In the genomic region with DNA sequence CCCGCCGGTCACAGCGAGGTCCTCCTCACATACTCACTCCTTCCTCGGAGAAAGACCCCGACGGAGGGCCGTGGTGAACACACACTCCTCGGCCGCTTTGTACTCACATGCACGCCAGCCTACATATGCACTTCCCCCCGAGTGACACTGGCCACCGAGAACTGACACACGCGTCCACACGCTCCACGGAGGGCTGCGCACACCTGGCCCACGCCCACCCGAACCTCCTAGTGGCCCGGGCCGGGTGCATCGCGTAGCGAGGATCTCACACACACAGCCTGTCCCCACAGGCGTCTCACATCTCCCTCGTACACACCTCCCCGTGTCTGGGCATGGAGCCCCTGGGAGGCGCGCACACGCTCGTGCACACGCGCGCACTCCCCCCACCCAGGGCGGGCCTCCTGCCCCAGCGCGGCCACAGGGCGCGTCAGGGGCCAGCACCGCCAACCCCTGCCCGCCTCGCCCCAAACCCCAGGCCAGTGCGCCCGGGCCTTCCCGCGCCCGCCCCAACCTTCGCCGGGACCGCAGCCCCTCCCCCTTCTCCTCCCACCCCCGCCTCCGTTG, we compare ENCODE assay signal across 8 cellular contexts. TPM values are rescaled to one million over a fixed set of nuclear protein-coding genes. Genes with fewer than 3 reads are reported as not detected.
DNase-seq lines count a peak whose midpoint lies in the region; ATAC-seq and TF ChIP-seq lines count a peak whose summit lies in the region.

No MANE protein-coding gene starts in this region.

- no peak for TF ChIP-seq CTCF in GM10266 (IDR thresholded peaks at IDR 0.05; ENCODE audit: control insufficient read depth, insufficient read depth, low read depth, missing control alignments)
- no peak for TF ChIP-seq CTCF in upper lobe of left lung (IDR thresholded peaks at IDR 0.05)

- H3K4me1 ChIP-seq in mesodermal cell (ENCODE audit: control insufficient read depth, insufficient read depth, low read length, poor library complexity, severe bottlenecking) (no peaks in the 10 kb centered on the region), upper lobe of left lung (peaks cover 12 to 24% (median 18%) of the 10 kb centered on the region in 4 donors)

- no peak overlapping the region for H3K4me3 Mint-ChIP-seq in dendritic cell treated with granulocyte-macrophage colony-stimulating factor and Interleukin-4, amounts not matched to agents 40 ng/mL and 50 ng/mL, for 4 days

- DNase-seq in GM10266 (ENCODE audit: extremely low spot score): peak; percentile 71
- no peak for DNase-seq in MG63
- DNase-seq in upper lobe of left lung: peak in 1 of 2 donors; percentile 76
- DNase-seq in HK-2 (ENCODE audit: unreplicated experiment): no peak
- DNase-seq in NCI-H446 (lab: John Stamatoyannopoulos, UW): no peak

- WGBS in mesodermal cell (ENCODE audit: insufficient coverage in 2 of 2), 2 experiments: 4 to 9% methylated on average over 20 to 24 of the region's 52 CpGs
- 2% methylated on average over 37 of the region's 52 CpGs; no CpG with 5 or more reads in 1 of the 2 donors for WGBS in upper lobe of left lung, 2 donors

- no peaks in the 10 kb centered on the region for H3K9me3 Mint-ChIP-seq in dendritic cell treated with granulocyte-macrophage colony-stimulating factor and Interleukin-4, amounts not matched to agents 40 ng/mL and 50 ng/mL, for 4 days

- peak overlapping the region; percentile 15 for H3K27ac Mint-ChIP-seq in dendritic cell treated with granulocyte-macrophage colony-stimulating factor and Interleukin-4, amounts not matched to agents 40 ng/mL and 50 ng/mL, for 4 days

- no peak for TF ChIP-seq POLR2A in upper lobe of left lung (IDR thresholded peaks at IDR 0.05)

- peaks cover 10% of the 10 kb centered on the region for H3K4me1 Mint-ChIP-seq in dendritic cell treated with granulocyte-macrophage colony-stimulating factor and Interleukin-4, amounts not matched to agents 40 ng/mL and 50 ng/mL, for 4 days (ENCODE audit: low read depth)

- no peak overlapping the region for H3K27ac ChIP-seq in mesodermal cell (ENCODE audit: low read depth, low read length, severe bottlenecking)
- H3K27ac ChIP-seq in upper lobe of left lung: peak overlapping the region in 2 of 4 donors; percentile 55 to 80

- intact Hi-C loops in dendritic cell treated with granulocyte-macrophage colony-stimulating factor and Interleukin-4, amounts not matched to agents 40 ng/mL and 50 ng/mL, for 4 days (cut with micrococcal nuclease): loop anchor here (10.0 kb wide), 1 partner anchor 142 kb away; no protein-coding TSS in a partner anchor

- H3K27me3 Mint-ChIP-seq in dendritic cell treated with granulocyte-macrophage colony-stimulating factor and Interleukin-4, amounts not matched to agents 40 ng/mL and 50 ng/mL, for 4 days: peaks cover 40% of the 10 kb centered on the region

- peaks cover 82% of the 10 kb centered on the region for H3K27me3 ChIP-seq in MG63
- peaks cover 0 to 15% (median 5%) of the 10 kb centered on the region in 4 donors for H3K27me3 ChIP-seq in upper lobe of left lung

- no peaks in the 10 kb centered on the region for H3K36me3 Mint-ChIP-seq in dendritic cell treated with granulocyte-macrophage colony-stimulating factor and Interleukin-4, amounts not matched to agents 40 ng/mL and 50 ng/mL, for 4 days (ENCODE audit: low read depth)

- H3K9me3 ChIP-seq in MG63 (no peaks in the 10 kb centered on the region), mesodermal cell (ENCODE audit: control insufficient read depth, low read length) (no peaks in the 10 kb centered on the region), upper lobe of left lung (no peaks in the 10 kb centered on the region)

- H3K4me3 ChIP-seq in MG63 (peak overlapping the region; percentile 31), mesodermal cell (ENCODE audit: extremely low read depth, insufficient read depth, low read length, poor library complexity, severe bottlenecking) (peak overlapping the region; percentile 51), upper lobe of left lung (peak overlapping the region; percentile 52 to 73 (median 68))

- no peak for TF ChIP-seq EP300 in upper lobe of left lung (IDR thresholded peaks at IDR 0.05)

- H3K36me3 ChIP-seq in MG63 (no peaks in the 10 kb centered on the region), mesodermal cell (ENCODE audit: control insufficient read depth, insufficient read depth, low read length) (no peaks in the 10 kb centered on the region), upper lobe of left lung (no peaks in the 10 kb centered on the region)

- ATAC-seq in upper lobe of left lung (ENCODE audit: low FRiP score in 2 of 2) (peak; percentile 44 to 60), GM19023 (IDR thresholded peaks at IDR 0.05; ENCODE audit: unreplicated experiment) (no peak)

RNA-seq across cellular contexts. Expression of a gene that starts 0.4 kb away (rescaled TPM):
- not detected in 2 replicates for total RNA-seq in MG63 (2014; rRNA removed; shearing (Covaris generic); ENCODE audit: low replicate concordance)
- 1.6 TPM for polyA plus RNA-seq in mesodermal cell (2013, experiment 1 of 2)
- polyA plus RNA-seq in mesodermal cell (2013, experiment 2 of 2): 1.0 TPM
- 1 to 10 TPM in 5 of 6 donors, under 1 TPM in 1; 0.67 to 3.9 (median 1.6) TPM for total RNA-seq in upper lobe of left lung
